Comparison of ENCODE assay signal across 1 cellular context in the genomic region with DNA sequence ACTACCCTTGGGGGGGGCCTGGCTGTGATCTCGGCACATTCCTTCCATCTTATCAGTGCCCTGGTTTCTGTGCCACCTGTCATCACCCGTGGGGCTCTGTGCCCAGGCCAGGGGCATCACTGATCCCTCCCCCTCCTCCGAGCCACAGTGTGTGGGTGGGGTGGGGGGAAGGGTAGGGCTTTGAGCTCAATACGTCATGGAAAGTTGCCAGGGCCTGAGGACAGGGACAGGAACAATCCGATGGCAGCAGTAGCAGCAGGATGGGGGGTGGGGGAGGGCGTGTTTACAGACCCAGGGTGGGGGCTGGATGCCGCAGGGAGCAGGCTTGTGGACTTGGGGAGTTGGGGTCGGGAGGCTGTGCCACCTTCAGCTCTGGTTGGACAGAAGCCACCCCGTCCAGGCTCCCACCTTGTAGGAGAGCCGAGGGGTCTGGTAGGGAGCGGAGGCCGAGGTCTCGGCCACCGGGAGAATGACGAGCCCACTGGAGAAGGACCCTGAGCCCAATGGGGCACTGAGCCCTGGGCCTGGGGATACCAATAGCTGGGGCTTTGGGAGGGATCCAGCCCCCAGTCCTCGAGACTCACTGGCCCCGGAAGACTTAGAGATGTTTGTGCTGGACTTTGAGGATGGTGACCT.
TF ChIP-seq lines count a peak whose summit lies in the region.

No MANE protein-coding gene starts in this region.

TF ChIP-seq in WTC11, 78 proteins besides CTCF, POLR2A, EP300 and RAD21:
- TF ChIP-seq NR1H2 (CRISPR knock-in tag; IDR thresholded peaks at IDR 0.05) (no peak), HMGA2 (CRISPR knock-in tag; IDR thresholded peaks at IDR 0.05) (no peak), PRRX2 (CRISPR knock-in tag; IDR thresholded peaks at IDR 0.05) (no peak), ZNF317 (CRISPR knock-in tag; IDR thresholded peaks at IDR 0.05; ENCODE audit: borderline replicate concordance, low read depth) (no peak), GTF2I (CRISPR knock-in tag; conservative IDR thresholded peaks at IDR 0.05) (no peak), RELA (CRISPR knock-in tag; IDR thresholded peaks at IDR 0.05; ENCODE audit: borderline replicate concordance) (no peak), ETV6 (CRISPR knock-in tag; IDR thresholded peaks at IDR 0.05) (no peak)
- TF ChIP-seq, protein P1, sequence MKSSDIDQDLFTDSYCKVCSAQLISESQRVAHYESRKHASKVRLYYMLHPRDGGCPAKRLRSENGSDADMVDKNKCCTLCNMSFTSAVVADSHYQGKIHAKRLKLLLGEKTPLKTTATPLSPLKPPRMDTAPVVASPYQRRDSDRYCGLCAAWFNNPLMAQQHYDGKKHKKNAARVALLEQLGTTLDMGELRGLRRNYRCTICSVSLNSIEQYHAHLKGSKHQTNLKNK (CRISPR knock-in tag; IDR thresholded peaks at IDR 0.05), result no peak
- TF ChIP-seq, protein P2, sequence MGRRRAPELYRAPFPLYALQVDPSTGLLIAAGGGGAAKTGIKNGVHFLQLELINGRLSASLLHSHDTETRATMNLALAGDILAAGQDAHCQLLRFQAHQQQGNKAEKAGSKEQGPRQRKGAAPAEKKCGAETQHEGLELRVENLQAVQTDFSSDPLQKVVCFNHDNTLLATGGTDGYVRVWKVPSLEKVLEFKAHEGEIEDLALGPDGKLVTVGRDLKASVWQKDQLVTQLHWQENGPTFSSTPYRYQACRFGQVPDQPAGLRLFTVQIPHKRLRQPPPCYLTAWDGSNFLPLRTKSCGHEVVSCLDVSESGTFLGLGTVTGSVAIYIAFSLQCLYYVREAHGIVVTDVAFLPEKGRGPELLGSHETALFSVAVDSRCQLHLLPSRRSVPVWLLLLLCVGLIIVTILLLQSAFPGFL (CRISPR knock-in tag; IDR thresholded peaks at IDR 0.05; ENCODE audit: borderline replicate concordance), result no peak
- TF ChIP-seq, protein P3, sequence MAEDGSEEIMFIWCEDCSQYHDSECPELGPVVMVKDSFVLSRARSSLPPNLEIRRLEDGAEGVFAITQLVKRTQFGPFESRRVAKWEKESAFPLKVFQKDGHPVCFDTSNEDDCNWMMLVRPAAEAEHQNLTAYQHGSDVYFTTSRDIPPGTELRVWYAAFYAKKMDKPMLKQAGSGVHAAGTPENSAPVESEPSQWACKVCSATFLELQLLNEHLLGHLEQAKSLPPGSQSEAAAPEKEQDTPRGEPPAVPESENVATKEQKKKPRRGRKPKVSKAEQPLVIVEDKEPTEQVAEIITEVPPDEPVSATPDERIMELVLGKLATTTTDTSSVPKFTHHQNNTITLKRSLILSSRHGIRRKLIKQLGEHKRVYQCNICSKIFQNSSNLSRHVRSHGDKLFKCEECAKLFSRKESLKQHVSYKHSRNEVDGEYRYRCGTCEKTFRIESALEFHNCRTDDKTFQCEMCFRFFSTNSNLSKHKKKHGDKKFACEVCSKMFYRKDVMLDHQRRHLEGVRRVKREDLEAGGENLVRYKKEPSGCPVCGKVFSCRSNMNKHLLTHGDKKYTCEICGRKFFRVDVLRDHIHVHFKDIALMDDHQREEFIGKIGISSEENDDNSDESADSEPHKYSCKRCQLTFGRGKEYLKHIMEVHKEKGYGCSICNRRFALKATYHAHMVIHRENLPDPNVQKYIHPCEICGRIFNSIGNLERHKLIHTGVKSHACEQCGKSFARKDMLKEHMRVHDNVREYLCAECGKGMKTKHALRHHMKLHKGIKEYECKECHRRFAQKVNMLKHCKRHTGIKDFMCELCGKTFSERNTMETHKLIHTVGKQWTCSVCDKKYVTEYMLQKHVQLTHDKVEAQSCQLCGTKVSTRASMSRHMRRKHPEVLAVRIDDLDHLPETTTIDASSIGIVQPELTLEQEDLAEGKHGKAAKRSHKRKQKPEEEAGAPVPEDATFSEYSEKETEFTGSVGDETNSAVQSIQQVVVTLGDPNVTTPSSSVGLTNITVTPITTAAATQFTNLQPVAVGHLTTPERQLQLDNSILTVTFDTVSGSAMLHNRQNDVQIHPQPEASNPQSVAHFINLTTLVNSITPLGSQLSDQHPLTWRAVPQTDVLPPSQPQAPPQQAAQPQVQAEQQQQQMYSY (CRISPR knock-in tag; IDR thresholded peaks at IDR 0.05), result no peak
- TF ChIP-seq, protein P4, sequence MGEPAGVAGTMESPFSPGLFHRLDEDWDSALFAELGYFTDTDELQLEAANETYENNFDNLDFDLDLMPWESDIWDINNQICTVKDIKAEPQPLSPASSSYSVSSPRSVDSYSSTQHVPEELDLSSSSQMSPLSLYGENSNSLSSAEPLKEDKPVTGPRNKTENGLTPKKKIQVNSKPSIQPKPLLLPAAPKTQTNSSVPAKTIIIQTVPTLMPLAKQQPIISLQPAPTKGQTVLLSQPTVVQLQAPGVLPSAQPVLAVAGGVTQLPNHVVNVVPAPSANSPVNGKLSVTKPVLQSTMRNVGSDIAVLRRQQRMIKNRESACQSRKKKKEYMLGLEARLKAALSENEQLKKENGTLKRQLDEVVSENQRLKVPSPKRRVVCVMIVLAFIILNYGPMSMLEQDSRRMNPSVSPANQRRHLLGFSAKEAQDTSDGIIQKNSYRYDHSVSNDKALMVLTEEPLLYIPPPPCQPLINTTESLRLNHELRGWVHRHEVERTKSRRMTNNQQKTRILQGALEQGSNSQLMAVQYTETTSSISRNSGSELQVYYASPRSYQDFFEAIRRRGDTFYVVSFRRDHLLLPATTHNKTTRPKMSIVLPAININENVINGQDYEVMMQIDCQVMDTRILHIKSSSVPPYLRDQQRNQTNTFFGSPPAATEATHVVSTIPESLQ (CRISPR knock-in tag; IDR thresholded peaks at IDR 0.05), result no peak
